Comparison of ENCODE assay signal across 17 cellular contexts in the genomic region with DNA sequence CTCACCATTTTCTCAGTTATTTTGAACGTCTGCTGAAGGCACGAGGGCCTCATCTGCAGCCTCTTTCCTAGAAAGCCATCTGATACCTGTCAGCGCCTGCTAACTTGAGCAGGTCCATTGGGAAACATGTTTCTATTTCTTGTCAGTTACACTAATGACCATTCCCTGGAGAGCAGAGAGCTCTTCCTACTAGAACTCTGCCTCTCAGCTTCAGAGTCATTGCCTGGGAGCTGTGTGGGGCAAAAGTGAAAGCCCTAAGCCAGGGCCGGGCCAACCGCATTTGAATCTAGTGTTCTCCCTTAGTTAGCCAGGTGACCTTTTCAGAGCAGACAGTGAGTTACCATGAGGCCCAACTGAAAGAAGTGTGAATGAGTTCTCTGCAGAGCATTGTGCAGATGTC.
DNase-seq lines count a peak whose midpoint lies in the region; ATAC-seq and TF ChIP-seq lines count a peak whose summit lies in the region.
"Had no signal": no experiment of that assay in that cellular context is flagged by ENCODE, and none has a peak within 500 bp of the region (broad histone marks: within the 10 kb centered on the region; RNA-seq: fewer than 3 reads in every experiment).

No MANE protein-coding gene starts in this region.

- no peak for TF ChIP-seq CTCF in cardiac muscle cell (IDR thresholded peaks at IDR 0.05; ENCODE audit: low read depth, low read length)
- TF ChIP-seq CTCF in choroid plexus epithelial cell (conservative IDR thresholded peaks at IDR 0.05; ENCODE audit: low read depth, low read length) = no peak

- peaks cover 7% of the 10 kb centered on the region for H3K4me1 Mint-ChIP-seq in stimulated activated effector memory CD8-positive, alpha-beta T cell treated with anti-CD3 and anti-CD28 coated beads, Interleukin-12 subunit alpha, Interleukin-12 subunit beta, amount 100 ng/mL, for 72 hours

- H3K4me3 ChIP-seq in cardiac muscle cell = no peak overlapping the region
- no peak overlapping the region for H3K4me3 ChIP-seq in choroid plexus epithelial cell (ENCODE audit: low read depth, low read length)
- H3K4me3 ChIP-seq: BLaER1 treated with 17β-estradiol and CSF1 and Interleukin-3, amounts not matched to agents 10 nM and 100 nM; MG63 had no signal

- H3K27me3 ChIP-seq in cardiac muscle cell = no peaks in the 10 kb centered on the region
- H3K27me3 ChIP-seq: MG63 had no signal

- H3K36me3 Mint-ChIP-seq in stimulated activated effector memory CD8-positive, alpha-beta T cell treated with anti-CD3 and anti-CD28 coated beads, Interleukin-12 subunit alpha, Interleukin-12 subunit beta, amount 100 ng/mL, for 72 hours = peaks cover 7% of the 10 kb centered on the region

- intact Hi-C loops in cardiac septum (cut with DNase I) = no loop called here

- no peaks in the 10 kb centered on the region for H3K9me3 ChIP-seq in cardiac muscle cell (ENCODE audit: low read depth)
- H3K9me3 ChIP-seq: MG63 had no signal

- H3K4me1 ChIP-seq in cardiac muscle cell (ENCODE audit: low read depth) = peaks cover 9% of the 10 kb centered on the region

- H3K27ac Mint-ChIP-seq in stimulated activated effector memory CD8-positive, alpha-beta T cell treated with anti-CD3 and anti-CD28 coated beads, Interleukin-12 subunit alpha, Interleukin-12 subunit beta, amount 100 ng/mL, for 72 hours = peak overlapping the region; percentile 12

- DNase-seq in cardiac muscle cell (ENCODE audit: low read depth in 1 of 2, low spot score in 1 of 2) = peak; percentile 36 to 39
- DNase-seq in cardiac septum (ENCODE audit: low spot score) = no peak
- peak; percentile 22 for DNase-seq in NCI-H2107 treated with DMSO at 0.1 percent for 48 hours (lab: John Stamatoyannopoulos, UW; ENCODE audit: unreplicated experiment)
- DNase-seq in choroid plexus epithelial cell (ENCODE audit: low read depth) = peak; percentile 68
- DNase-seq in stimulated activated effector memory CD8-positive, alpha-beta T cell treated with anti-CD3 and anti-CD28 coated beads, Interleukin-12 subunit alpha, Interleukin-12 subunit beta, amount 100 ng/mL, for 72 hours (ENCODE audit: low spot score in 2 of 2) = no peak
- DNase-seq in stimulated activated CD4-positive, alpha-beta T cell treated with anti-CD3 and anti-CD28 coated beads, Interleukin-2, amount 100 ng/mL, for 48 hours = no peak
- DNase-seq: GDM1, GOT3, Karpas-422, MG63, NCI-H1105 treated with DMSO at 0.1 percent for 48 hours, NCI-H1694 treated with DMSO at 0.1 percent for 48 hours, NCI-H774, PC-3 had no signal

- H3K27ac ChIP-seq in cardiac muscle cell = no peak overlapping the region
- H3K27ac ChIP-seq: BLaER1 treated with 17β-estradiol and CSF1 and Interleukin-3, amounts not matched to agents 10 nM and 100 nM; RWPE1 had no signal

- H3K4me3 Mint-ChIP-seq in stimulated activated effector memory CD8-positive, alpha-beta T cell treated with anti-CD3 and anti-CD28 coated beads, Interleukin-12 subunit alpha, Interleukin-12 subunit beta, amount 100 ng/mL, for 72 hours = no peak overlapping the region

- peaks cover 5% of the 10 kb centered on the region for H3K9me3 Mint-ChIP-seq in stimulated activated effector memory CD8-positive, alpha-beta T cell treated with anti-CD3 and anti-CD28 coated beads, Interleukin-12 subunit alpha, Interleukin-12 subunit beta, amount 100 ng/mL, for 72 hours

- ATAC-seq in stimulated activated effector memory CD8-positive, alpha-beta T cell treated with anti-CD3 and anti-CD28 coated beads, Interleukin-12 subunit alpha, Interleukin-12 subunit beta, amount 100 ng/mL, for 72 hours = no peak
- ATAC-seq in HG03432 (IDR thresholded peaks at IDR 0.05; ENCODE audit: unreplicated experiment) = no peak
- ATAC-seq: PC-3 had no signal

- H3K36me3 ChIP-seq in cardiac muscle cell = no peaks in the 10 kb centered on the region
- H3K36me3 ChIP-seq: BLaER1 treated with 17β-estradiol and CSF1 and Interleukin-3, amounts not matched to agents 10 nM and 100 nM; MG63 had no signal

Comparison
In these comparisons a context has a peak if more than half of its experiments do, and no peak if none do; other contexts are left out.
1. DNase-seq: peak in cardiac muscle cell (2 of 2), NCI-H2107 treated with DMSO at 0.1 percent for 48 hours (single experiment) and choroid plexus epithelial cell (single experiment); none in cardiac septum (single experiment), stimulated activated effector memory CD8-positive, alpha-beta T cell treated with anti-CD3 and anti-CD28 coated beads, Interleukin-12 subunit alpha, Interleukin-12 subunit beta, amount 100 ng/mL, for 72 hours (0 of 2) and stimulated activated CD4-positive, alpha-beta T cell treated with anti-CD3 and anti-CD28 coated beads, Interleukin-2, amount 100 ng/mL, for 48 hours (0 of 2).